Comparison of ENCODE assay signal across 15 cellular contexts in the genomic region with DNA sequence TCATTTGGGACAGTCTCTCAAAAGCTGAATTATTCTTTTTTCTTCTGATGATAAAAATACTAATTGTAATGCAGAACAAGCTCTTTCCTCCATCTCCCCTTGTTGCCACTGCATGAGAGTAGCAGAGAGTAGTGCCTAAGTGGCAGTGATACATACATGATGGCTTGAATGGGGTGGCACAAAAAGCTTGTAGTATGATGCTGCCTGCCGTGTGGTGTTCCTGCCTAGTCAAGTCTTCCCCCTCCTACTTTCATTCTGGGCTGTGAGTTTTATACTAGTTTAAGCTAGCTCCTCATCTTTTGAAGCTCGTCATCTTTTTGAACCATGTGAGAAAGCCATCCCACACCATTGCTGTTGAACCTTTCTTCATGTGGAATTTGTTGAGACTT.
DNase-seq lines count a peak whose midpoint lies in the region; ATAC-seq and TF ChIP-seq lines count a peak whose summit lies in the region.
"Had no signal": no experiment of that assay in that cellular context is flagged by ENCODE, and none has a peak within 500 bp of the region (broad histone marks: within the 10 kb centered on the region; RNA-seq: fewer than 3 reads in every experiment).

No MANE protein-coding gene starts in this region.

- H3F3A ChIP-seq in SU-DHL-6 (ENCODE audit: insufficient read depth), result no peaks in the 10 kb centered on the region

- no peak overlapping the region for H3K27ac ChIP-seq in SU-DHL-6 (ENCODE audit: low read depth, low read length)
- H3K27ac ChIP-seq: neural progenitor cell had no signal

- TF ChIP-seq POLR2A in erythroblast (IDR thresholded peaks at IDR 0.05; ENCODE audit: low read length), result no peak

- H3K4me1 Mint-ChIP-seq in activated T-cell treated with anti-CD3 and anti-CD28 coated beads, Interleukin-2, amount 50 U/mL, for 4 hours (ENCODE audit: low read depth), result peaks cover 48% of the 10 kb centered on the region
- H3K4me1 Mint-ChIP-seq in stimulated activated naive CD8-positive, alpha-beta T cell treated with anti-CD3 and anti-CD28 coated beads, Interleukin-15, amount 100 ng/mL, for 72 hours, result peaks cover 38% of the 10 kb centered on the region
- H3K4me1 Mint-ChIP-seq: central memory CD8-positive, alpha-beta T cell; neural progenitor cell had no signal

- H2AFZ ChIP-seq in SU-DHL-6 (ENCODE audit: low read depth, low read length, severe bottlenecking), result peak overlapping the region; percentile 52

- H3K9me3 ChIP-seq in SU-DHL-6 (ENCODE audit: insufficient read depth, low read length), result no peaks in the 10 kb centered on the region

- no peak overlapping the region for H3K4me2 ChIP-seq in SU-DHL-6 (ENCODE audit: low read depth, low read length, poor library complexity, severe bottlenecking)

- H3K27me3 Mint-ChIP-seq in activated T-cell treated with anti-CD3 and anti-CD28 coated beads, Interleukin-2, amount 50 U/mL, for 4 hours (ENCODE audit: low read depth), result no peaks in the 10 kb centered on the region
- no peaks in the 10 kb centered on the region for H3K27me3 Mint-ChIP-seq in stimulated activated naive CD8-positive, alpha-beta T cell treated with anti-CD3 and anti-CD28 coated beads, Interleukin-15, amount 100 ng/mL, for 72 hours

- no peaks in the 10 kb centered on the region for H3K27me3 ChIP-seq in SU-DHL-6 (ENCODE audit: low read length)
- H3K27me3 ChIP-seq: neural progenitor cell had no signal

- H3K9ac ChIP-seq in SU-DHL-6 (ENCODE audit: low read length), result no peak overlapping the region
- H3K9ac ChIP-seq: neural progenitor cell had no signal

- H3K9me2 ChIP-seq in SU-DHL-6 (replicated peaks; ENCODE audit: insufficient read depth, low read length), result no peaks in the 10 kb centered on the region

- peaks cover 3% of the 10 kb centered on the region for H3K9me3 Mint-ChIP-seq in activated T-cell treated with anti-CD3 and anti-CD28 coated beads, Interleukin-2, amount 50 U/mL, for 4 hours
- peaks cover 17 to 23% of the 10 kb centered on the region in 2 donors for H3K9me3 Mint-ChIP-seq in stimulated activated naive CD8-positive, alpha-beta T cell treated with anti-CD3 and anti-CD28 coated beads, Interleukin-15, amount 100 ng/mL, for 72 hours
- H3K9me3 Mint-ChIP-seq: central memory CD8-positive, alpha-beta T cell; neural progenitor cell had no signal

- no peak overlapping the region for H3K4me3 ChIP-seq in SU-DHL-6 (ENCODE audit: insufficient read depth, low read length, poor library complexity, severe bottlenecking)
- H3K4me3 ChIP-seq: neural progenitor cell had no signal

- no peaks in the 10 kb centered on the region for H3K36me3 ChIP-seq in SU-DHL-6 (ENCODE audit: low read length)
- H3K36me3 ChIP-seq: neural progenitor cell had no signal

- TF ChIP-seq CTCF in SU-DHL-6 (IDR thresholded peaks at IDR 0.05; ENCODE audit: insufficient read depth, low read length, poor library complexity, severe bottlenecking), result no peak

- DNase-seq in activated T-cell treated with anti-CD3 and anti-CD28 coated beads, Interleukin-2, amount 50 U/mL, for 4 hours, result no peak
- no peak for DNase-seq in activated T-cell treated with anti-CD3 and anti-CD28 coated beads for 4 hours
- DNase-seq in erythroblast (lab: John Stamatoyannopoulos, UW), result peak; percentile 24 to 42
- DNase-seq in stimulated activated naive CD8-positive, alpha-beta T cell treated with anti-CD3 and anti-CD28 coated beads, Interleukin-15, amount 100 ng/mL, for 72 hours, result no peak
- no peak for DNase-seq in G401 (ENCODE audit: low spot score)
- DNase-seq in NCI-H1694 (lab: John Stamatoyannopoulos, UW), result no peak
- DNase-seq: amniotic stem cell, foreskin melanocyte, NCI-H1930, NCI-H510A, T1000 had no signal

- H3K36me3 Mint-ChIP-seq in activated T-cell treated with anti-CD3 and anti-CD28 coated beads, Interleukin-2, amount 50 U/mL, for 4 hours (ENCODE audit: insufficient read depth), result no peaks in the 10 kb centered on the region
- H3K36me3 Mint-ChIP-seq: neural progenitor cell had no signal

- no peak overlapping the region for H3K4me3 Mint-ChIP-seq in activated T-cell treated with anti-CD3 and anti-CD28 coated beads, Interleukin-2, amount 50 U/mL, for 4 hours
- H3K4me3 Mint-ChIP-seq in stimulated activated naive CD8-positive, alpha-beta T cell treated with anti-CD3 and anti-CD28 coated beads, Interleukin-15, amount 100 ng/mL, for 72 hours, result peak overlapping the region in 1 of 2 donors; percentile 6
- H3K4me3 Mint-ChIP-seq: central memory CD8-positive, alpha-beta T cell; neural progenitor cell had no signal

- no peaks in the 10 kb centered on the region for H4K20me1 ChIP-seq in SU-DHL-6 (ENCODE audit: low read depth, low read length)

- H3K79me2 ChIP-seq in SU-DHL-6 (ENCODE audit: insufficient read depth, low read length), result no peaks in the 10 kb centered on the region

- in situ Hi-C loops in G401 (cut with HindIII; ENCODE audit: low sequenced_read_pairs), result no loop called here

- peak; percentile 72 to 82 for ATAC-seq in activated T-cell treated with anti-CD3 and anti-CD28 coated beads, Interleukin-2, amount 50 U/mL, for 4 hours
- ATAC-seq in stimulated activated naive CD8-positive, alpha-beta T cell treated with anti-CD3 and anti-CD28 coated beads, Interleukin-15, amount 100 ng/mL, for 72 hours, result peak; percentile 72
- no peak for ATAC-seq in GM21723 (IDR thresholded peaks at IDR 0.05; ENCODE audit: unreplicated experiment)

- no peak overlapping the region for H3K27ac Mint-ChIP-seq in stimulated activated naive CD8-positive, alpha-beta T cell treated with anti-CD3 and anti-CD28 coated beads, Interleukin-15, amount 100 ng/mL, for 72 hours
- H3K27ac Mint-ChIP-seq: neural progenitor cell had no signal

Comparison
In these comparisons a context has a peak if more than half of its experiments do, and no peak if none do; other contexts are left out.
1. DNase-seq: peak in erythroblast (2 of 2); none in activated T-cell treated with anti-CD3 and anti-CD28 coated beads, Interleukin-2, amount 50 U/mL, for 4 hours (single experiment), activated T-cell treated with anti-CD3 and anti-CD28 coated beads for 4 hours (single experiment), stimulated activated naive CD8-positive, alpha-beta T cell treated with anti-CD3 and anti-CD28 coated beads, Interleukin-15, amount 100 ng/mL, for 72 hours (0 of 2), G401 (single experiment) and NCI-H1694 (single experiment).